In the genomic region with DNA sequence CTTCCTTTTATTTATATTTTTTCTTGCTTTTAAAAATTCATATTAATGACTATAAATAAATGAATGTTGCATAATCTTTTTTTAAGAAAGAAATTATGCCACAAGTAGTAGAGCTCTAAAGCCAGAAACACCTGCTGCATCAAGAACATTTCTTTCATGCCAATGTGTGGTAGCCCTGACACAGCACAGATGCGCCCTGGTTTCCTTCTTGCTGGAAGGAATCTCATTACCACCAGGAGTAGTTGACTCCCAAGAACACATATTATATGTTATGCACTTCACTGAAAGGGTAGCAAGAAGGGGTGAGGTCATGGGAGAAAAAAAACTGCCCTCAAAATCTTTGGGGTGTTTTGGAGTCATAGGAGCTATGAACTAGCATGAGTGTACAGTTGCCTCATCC, we compare ENCODE assay signal across 26 cellular contexts.
"Had no signal": no experiment of that assay in that cellular context is flagged by ENCODE, and none has a peak within 500 bp of the region (broad histone marks: within the 10 kb centered on the region; RNA-seq: fewer than 3 reads in every experiment).

No MANE protein-coding gene starts in this region.

- DNase-seq: heart right ventricle; kidney glomerular epithelial cell; left colon; left lung; lower lobe of right lung; mammary epithelial cell; mesendoderm; naive thymus-derived CD8-positive, alpha-beta T cell; nucleus accumbens; right lobe of liver; stimulated activated CD4-positive, alpha-beta T cell treated with anti-CD3 and anti-CD28 coated beads, Interleukin-12 subunit alpha, Interleukin-12 subunit beta, amount 100 ng/mL, for 4 hours; stimulated activated CD4-positive, alpha-beta T cell treated with anti-CD3 and anti-CD28 coated beads, Interleukin-15, amount 100 ng/mL, for 24 hours; stimulated activated CD4-positive, alpha-beta T cell treated with anti-CD3 and anti-CD28 coated beads, Interleukin-2, amount 100 ng/mL, for 24 hours; stimulated activated CD4-positive, alpha-beta T cell treated with anti-CD3 and anti-CD28 coated beads, Interleukin-4, amount 100 ng/mL, for 1 hour; stimulated activated naive B cell treated with anti-CD40 and anti-IgM and Interleukin-4, amounts not matched to agents 10 μg/mL and 1 μg/mL and 100 μg/mL, for 72 hours; stimulated activated naive CD8-positive, alpha-beta T cell treated with anti-CD3 and anti-CD28 coated beads, Interleukin-15, Interleukin-2, amounts not matched to agents 100 U/mL and 50 U/mL, for 24 hours; stomach; testis; thyroid gland; transverse colon; upper lobe of left lung had no signal

- H3K27me3 ChIP-seq: heart right ventricle, hepatocyte, left lung, right atrium auricular region, right lobe of liver, stomach, testis, thyroid gland, transverse colon, upper lobe of left lung, vagina had no signal

- H3K4me1 ChIP-seq: left lung, right lobe of liver, testis, thyroid gland, upper lobe of left lung had no signal

- FAIRE-seq: keratinocyte had no signal

- H3K36me3 ChIP-seq: heart right ventricle, left lung, lower lobe of right lung, right atrium auricular region, right lobe of liver, stomach, thyroid gland, transverse colon, upper lobe of left lung, vagina had no signal

- H3K27ac ChIP-seq: heart right ventricle, hepatocyte, left lung, lower lobe of right lung, right atrium auricular region, right lobe of liver, skin epidermis, stomach, testis, thyroid gland, transverse colon, upper lobe of left lung, vagina had no signal

- ATAC-seq: heart right ventricle; left colon; left lung; lower lobe of right lung; naive thymus-derived CD8-positive, alpha-beta T cell; right lobe of liver; stimulated activated naive B cell treated with anti-CD40 and anti-IgM and Interleukin-4, amounts not matched to agents 10 μg/mL and 1 μg/mL and 100 μg/mL, for 72 hours; stimulated activated naive CD8-positive, alpha-beta T cell treated with anti-CD3 and anti-CD28 coated beads, Interleukin-15, Interleukin-2, amounts not matched to agents 100 U/mL and 50 U/mL, for 24 hours had no signal

- H3K4me3 ChIP-seq: heart right ventricle, hepatocyte, left lung, lower lobe of right lung, right atrium auricular region, right lobe of liver, skin epidermis, stomach, testis, thyroid gland, transverse colon, upper lobe of left lung, vagina had no signal

- H3K9me3 ChIP-seq: heart right ventricle, left lung, lower lobe of right lung, right atrium auricular region, right lobe of liver, stomach, testis, thyroid gland, transverse colon, upper lobe of left lung, vagina had no signal
